11 cellular contexts compared by ENCODE assay signal in genomic region chr4:138609943-138610350, GRCh38.
DNase-seq lines count a peak whose midpoint lies in the region; ATAC-seq and TF ChIP-seq lines count a peak whose summit lies in the region.
"Had no signal": no experiment of that assay in that cellular context is flagged by ENCODE, and none has a peak within 500 bp of the region (broad histone marks: within the 10 kb centered on the region; RNA-seq: fewer than 3 reads in every experiment).

No MANE protein-coding gene starts in this region.

- no peak overlapping the region for H3K27ac ChIP-seq in neuronal stem cell (replicated peaks; ENCODE audit: low read length)
- H3K27ac ChIP-seq: hepatocyte had no signal

- H2BK5ac ChIP-seq in neuronal stem cell (ENCODE audit: low read length): no peak overlapping the region

- no peak overlapping the region for H3K23ac ChIP-seq in neuronal stem cell (ENCODE audit: low read depth, low read length, poor library complexity)

- no peak overlapping the region for H2AFZ ChIP-seq in neuronal stem cell (ENCODE audit: low read length)
- H2AFZ ChIP-seq: hepatocyte had no signal

- H3K79me1 ChIP-seq in neuronal stem cell (ENCODE audit: low read depth, low read length): no peaks in the 10 kb centered on the region

- H2BK15ac ChIP-seq in neuronal stem cell (ENCODE audit: low read length): no peak overlapping the region

- DNase-seq in amniotic epithelial cell (ENCODE audit: low read depth) (peak; percentile 35), omental fat pad (ENCODE audit: low spot score) (no peak), neuronal stem cell (ENCODE audit: low spot score) (no peak), NCI-H2029 (lab: John Stamatoyannopoulos, UW) (no peak), GM19238 (ENCODE audit: insufficient read length, low spot score) (no peak)
- DNase-seq: activated effector memory CD4-positive, alpha-beta T cell treated with anti-CD3 and anti-CD28 coated beads, Interleukin-2, amount 50 U/mL, for 16 hours had no signal

- H3K4me1 ChIP-seq in neuronal stem cell (ENCODE audit: control insufficient read depth in 2 of 2, insufficient read depth in 1 of 2, low read depth in 1 of 2, low read length in 2 of 2): no peaks in the 10 kb centered on the region

- no peak overlapping the region for H3K4me3 ChIP-seq in neuronal stem cell (ENCODE audit: low read length in 2 of 2)
- H3K4me3 ChIP-seq: hepatocyte, smooth muscle cell had no signal

- H3K27me3 ChIP-seq in neuronal stem cell (ENCODE audit: control insufficient read depth in 3 of 3, insufficient read depth in 3 of 3, low read depth in 1 of 3, low read length in 3 of 3): no peaks in the 10 kb centered on the region
- H3K27me3 ChIP-seq: hepatocyte had no signal

- H4K91ac ChIP-seq in neuronal stem cell (ENCODE audit: low read depth, low read length, poor library complexity): no peak overlapping the region

- H2BK120ac ChIP-seq in neuronal stem cell (ENCODE audit: low read depth, low read length): no peak overlapping the region

- no peak overlapping the region for H3K4ac ChIP-seq in neuronal stem cell (ENCODE audit: low read length)

- H3K36me3 ChIP-seq in neuronal stem cell (replicated peaks in 1 of 2; ENCODE audit: control insufficient read depth in 2 of 2, insufficient read depth in 2 of 2, low read length in 2 of 2): no peaks in the 10 kb centered on the region

- H3K18ac ChIP-seq in neuronal stem cell (ENCODE audit: low read length): no peak overlapping the region

- peaks cover 0 to 2% of the 10 kb centered on the region in 2 donors for H3K9me3 ChIP-seq in neuronal stem cell (replicated peaks in 1 of 2; ENCODE audit: control insufficient read depth in 2 of 2, insufficient read depth in 1 of 2, low read depth in 1 of 2, low read length in 2 of 2)

- H3K9ac ChIP-seq in neuronal stem cell (ENCODE audit: low read depth, low read length, poor library complexity): no peak overlapping the region

- H4K8ac ChIP-seq in neuronal stem cell (ENCODE audit: low read depth, low read length): no peak overlapping the region

- ATAC-seq in GM18499 (IDR thresholded peaks at IDR 0.05; ENCODE audit: insufficient read depth, unreplicated experiment) (peak; percentile 72), HG03095 (IDR thresholded peaks at IDR 0.05; ENCODE audit: unreplicated experiment) (peak; percentile 77), omental fat pad (ENCODE audit: low FRiP score) (peak; percentile 44), HG03521 (IDR thresholded peaks at IDR 0.05; ENCODE audit: unreplicated experiment) (no peak)

- H2AK5ac ChIP-seq in neuronal stem cell (ENCODE audit: low read depth, low read length): no peak overlapping the region

- H2BK12ac ChIP-seq in neuronal stem cell (ENCODE audit: low read length): no peak overlapping the region

- H3K14ac ChIP-seq in neuronal stem cell (ENCODE audit: low read length): no peak overlapping the region

- no CpG with 5 or more reads among the region's 2 CpGs for WGBS in neuronal stem cell (ENCODE audit: extremely low coverage in 2 of 2, insufficient read length in 2 of 2, insufficient replicate concordance in 1 of 2), 2 donors

- no peak overlapping the region for H3K4me2 ChIP-seq in neuronal stem cell (ENCODE audit: insufficient read depth, low read length, poor library complexity, severe bottlenecking)
- H3K4me2 ChIP-seq: hepatocyte, smooth muscle cell had no signal

- no peak for TF ChIP-seq CTCF in omental fat pad (IDR thresholded peaks at IDR 0.05)
